ENCODE assay signal across 15 cellular contexts in genomic region chr1:11515403-11516300, GRCh38. TPM values are rescaled to one million over a fixed set of nuclear protein-coding genes. Genes with fewer than 3 reads are reported as not detected.
"Had no signal": no experiment of that assay in that cellular context is flagged by ENCODE, and none has a peak within 500 bp of the region (broad histone marks: within the 10 kb centered on the region; RNA-seq: fewer than 3 reads in every experiment).

No MANE protein-coding gene starts in this region.

- H3K4me1 ChIP-seq: gastrocnemius medialis, uterus had no signal

- H3K36me3 ChIP-seq: gastrocnemius medialis, thoracic aorta, uterus had no signal

- H3K27me3 ChIP-seq: gastrocnemius medialis, uterus had no signal

- H3K9me3 ChIP-seq: gastrocnemius medialis, uterus had no signal

- H3K4me3 Mint-ChIP-seq: stimulated activated naive CD8-positive, alpha-beta T cell treated with anti-CD3 and anti-CD28 coated beads, Interleukin-15, amount 100 ng/mL, for 72 hours had no signal

- H3K27ac ChIP-seq: coronary artery, gastrocnemius medialis, thoracic aorta, uterus had no signal

- ATAC-seq: activated CD4-positive, CD25-positive, alpha-beta regulatory T cell treated with anti-CD3 and anti-CD28 coated beads, Interleukin-2, amount 50 U/mL, for 24 hours; gastrocnemius medialis; stimulated activated naive CD8-positive, alpha-beta T cell treated with anti-CD3 and anti-CD28 coated beads, Interleukin-15, amount 100 ng/mL, for 72 hours had no signal

- H3K27me3 Mint-ChIP-seq: stimulated activated naive CD8-positive, alpha-beta T cell treated with anti-CD3 and anti-CD28 coated beads, Interleukin-15, amount 100 ng/mL, for 72 hours had no signal

- H3K4me1 Mint-ChIP-seq: stimulated activated naive CD8-positive, alpha-beta T cell treated with anti-CD3 and anti-CD28 coated beads, Interleukin-15, amount 100 ng/mL, for 72 hours had no signal

- DNase-seq: activated CD4-positive, alpha-beta T cell treated with anti-CD3 and anti-CD28 coated beads, Interleukin-2, amount 50 U/mL, for 48 hours; activated naive CD4-positive, alpha-beta T cell treated with Interleukin-2 at 50 U/mL for 16 hours; caudate nucleus; effector CD8-positive, alpha-beta T cell; gastrocnemius medialis; occipital lobe; stimulated activated CD4-positive, alpha-beta T cell treated with anti-CD3 and anti-CD28 coated beads, Interleukin-4, amount 100 ng/mL, for 24 hours; stimulated activated naive CD8-positive, alpha-beta T cell treated with anti-CD3 and anti-CD28 coated beads, Interleukin-15, amount 100 ng/mL, for 72 hours; T-helper 2 cell; uterus had no signal

- FAIRE-seq: keratinocyte had no signal

- H3K4me3 ChIP-seq: coronary artery, gastrocnemius medialis, thoracic aorta, uterus had no signal

RNA-seq across cellular contexts. Expression of gene DISP3, which starts 36.7 kb away (rescaled TPM):
- total RNA-seq: fibroblast of lung, gastrocnemius medialis, thoracic aorta had no signal
- polyA plus RNA-seq: keratinocyte had no signal
